Comparison of ENCODE assay signal across 34 cellular contexts in genomic region chr4:81622474-81623198, GRCh38.
"Had no signal": no experiment of that assay in that cellular context is flagged by ENCODE, and none has a peak within 500 bp of the region (broad histone marks: within the 10 kb centered on the region; RNA-seq: fewer than 3 reads in every experiment).

No MANE protein-coding gene starts in this region.

- H3K9me3 ChIP-seq: adrenal gland, body of pancreas, breast epithelium had no signal

- ATAC-seq: activated CD8-positive, alpha-beta T cell treated with anti-CD3 and anti-CD28 coated beads for 36 hours; activated naive CD4-positive, alpha-beta T cell treated with anti-CD3 and anti-CD28 coated beads, Interleukin-2, amount 50 U/mL, for 72 hours; activated T-cell treated with anti-CD3 and anti-CD28 coated beads, Interleukin-2, amount 50 U/mL, for 4 hours; activated T-cell treated with anti-CD3 and anti-CD28 coated beads, Interleukin-2, amount 50 U/mL, for 72 hours; activated T-helper 17 cell treated with anti-CD3 and anti-CD28 coated beads, Interleukin-2, amount 50 U/mL, for 72 hours; body of pancreas had no signal

- H3K4me3 ChIP-seq: adrenal gland, body of pancreas, breast epithelium had no signal

- H3K27ac ChIP-seq: adrenal gland, body of pancreas, brain microvascular endothelial cell, breast epithelium, VCaP had no signal

- DNase-seq: activated B cell treated with CpG ODN at 0.5 μM for 24 hours; activated CD4-positive, alpha-beta memory T cell treated with anti-CD3 and anti-CD28 coated beads for 36 hours; activated CD4-positive, alpha-beta T cell treated with anti-CD3 and anti-CD28 coated beads for 4 hours; activated CD4-positive, alpha-beta T cell treated with anti-CD3 and anti-CD28 coated beads, Interleukin-2, amount 10 ng/mL, durations not matched to agents 24 days and 14 days; activated CD4-positive, alpha-beta T cell treated with anti-CD3 and anti-CD28 coated beads, Interleukin-2, amount 50 U/mL, for 1 hour; activated CD4-positive, alpha-beta T cell treated with anti-CD3 and anti-CD28 coated beads, Interleukin-2, amount 50 U/mL, for 4 hours; activated CD4-positive, CD25-positive, alpha-beta regulatory T cell treated with anti-CD3 and anti-CD28 coated beads, Interleukin-2, amount 50 U/mL, for 72 hours; activated CD8-positive, alpha-beta memory T cell treated with anti-CD3 and anti-CD28 coated beads, Interleukin-2, amount 50 U/mL, for 4 hours; activated CD8-positive, alpha-beta T cell treated with anti-CD3 and anti-CD28 coated beads for 36 hours; activated effector memory CD4-positive, alpha-beta T cell treated with anti-CD3 and anti-CD28 coated beads, Interleukin-2, amount 50 U/mL, for 16 hours; activated gamma-delta T cell treated with Interleukin-2 at 50 U/mL for 16 hours; activated naive CD4-positive, alpha-beta T cell; activated naive CD4-positive, alpha-beta T cell treated with anti-CD3 and anti-CD28 coated beads for 36 hours; activated naive CD4-positive, alpha-beta T cell treated with anti-CD3 and anti-CD28 coated beads, Interleukin-2, amount 50 U/mL, for 16 hours; activated naive CD8-positive, alpha-beta T cell treated with anti-CD3 and anti-CD28 coated beads for 36 hours; activated T-cell treated with anti-CD3 and anti-CD28 coated beads for 4 hours; activated T-cell treated with anti-CD3 and anti-CD28 coated beads, Interleukin-2, amount 50 U/mL, for 1 hour; activated T-cell treated with anti-CD3 and anti-CD28 coated beads, Interleukin-2, amount 50 U/mL, for 4 hours; activated T-cell treated with anti-CD3 and anti-CD28 coated beads, Interleukin-2, amount 50 U/mL, for 72 hours; amniotic stem cell; aorta; brain microvascular endothelial cell; central memory CD4-positive, alpha-beta T cell; T-helper 1 cell; T-helper 2 cell; T-helper 9 cell had no signal

- H3K27me3 ChIP-seq: adrenal gland, body of pancreas, brain microvascular endothelial cell, breast epithelium had no signal

- H3K36me3 ChIP-seq: adrenal gland, brain microvascular endothelial cell, breast epithelium had no signal

- H3K4me1 ChIP-seq: adrenal gland, breast epithelium had no signal

- FAIRE-seq: astrocyte, TTC549 had no signal
